Comparison of ENCODE assay signal across 10 cellular contexts in the genomic region with DNA sequence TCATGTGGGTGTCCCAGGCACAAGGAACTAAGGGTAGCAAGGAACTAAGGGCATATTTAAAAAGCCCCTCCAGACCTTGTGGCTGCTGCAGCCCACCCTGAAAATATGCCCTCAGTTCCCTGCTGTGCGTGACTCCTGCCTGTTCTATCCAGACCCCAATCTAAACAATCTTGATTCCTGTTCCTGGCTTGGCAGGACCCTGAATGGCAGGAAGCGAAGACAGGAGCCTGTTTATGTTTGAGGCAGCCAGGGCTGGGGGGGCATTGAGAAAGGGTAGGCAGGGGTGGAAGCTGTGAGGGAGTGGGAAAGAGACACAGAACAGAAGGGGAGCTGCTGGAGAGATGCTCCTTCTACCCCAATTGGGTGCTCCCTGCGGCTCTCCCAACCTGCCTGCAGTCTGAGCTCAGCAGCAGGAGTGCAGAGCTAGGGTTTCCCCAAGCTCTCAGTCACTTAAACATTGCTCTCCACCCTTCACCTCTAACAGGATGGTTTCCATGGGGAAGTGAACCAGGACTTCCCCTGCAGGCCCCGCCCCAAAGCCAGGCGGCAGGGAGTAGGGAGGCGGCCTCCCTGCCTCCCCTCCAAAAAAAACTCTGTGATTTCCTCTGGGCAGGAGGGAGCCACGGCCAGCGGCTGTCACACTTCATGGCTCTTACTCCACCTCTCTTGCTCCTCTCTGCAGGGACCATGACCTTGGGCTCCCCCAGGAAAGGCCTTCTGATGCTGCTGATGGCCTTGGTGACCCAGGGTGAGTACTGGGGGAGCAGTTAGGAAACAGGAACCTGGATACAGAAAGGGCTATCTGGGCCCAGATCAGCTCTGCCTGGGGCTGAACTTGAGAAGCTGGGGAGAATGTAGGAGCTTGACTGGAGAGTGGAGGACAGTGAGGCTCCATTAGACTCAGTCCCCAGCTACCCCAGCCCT. TPM values are rescaled to one million over a fixed set of nuclear protein-coding genes. Genes with fewer than 3 reads are reported as not detected.
DNase-seq lines count a peak whose midpoint lies in the region; ATAC-seq and TF ChIP-seq lines count a peak whose summit lies in the region.
"Had no signal": no experiment of that assay in that cellular context is flagged by ENCODE, and none has a peak within 500 bp of the region (broad histone marks: within the 10 kb centered on the region; RNA-seq: fewer than 3 reads in every experiment).

No MANE protein-coding gene starts in this region.

- H3K27me3 ChIP-seq in fibroblast of lung (ENCODE audit: control insufficient read depth, insufficient read depth, low read length), result no peaks in the 10 kb centered on the region
- H3K27me3 ChIP-seq in neural progenitor cell, result peaks cover 39% of the 10 kb centered on the region

- no peaks in the 10 kb centered on the region for H3K79me2 ChIP-seq in fibroblast of lung (ENCODE audit: control insufficient read depth, insufficient read depth, low read length)
- no peaks in the 10 kb centered on the region for H3K79me2 ChIP-seq in neural progenitor cell (ENCODE audit: low read depth)

- H2AFZ ChIP-seq in fibroblast of lung (ENCODE audit: low read length) (no peak overlapping the region), neural progenitor cell (replicated peaks) (no peak overlapping the region)

- H3K36me3 ChIP-seq in fibroblast of lung (ENCODE audit: control insufficient read depth, insufficient read depth, low read length) (no peaks in the 10 kb centered on the region), neural progenitor cell (no peaks in the 10 kb centered on the region)

- no peak overlapping the region for H3K4me3 ChIP-seq in fibroblast of lung (replicated peaks in 1 of 4; ENCODE audit: control extremely low read depth in 1 of 4, insufficient read depth in 1 of 4, low read depth in 3 of 4, low read length in 4 of 4)
- no peak overlapping the region for H3K4me3 ChIP-seq in neural progenitor cell

- POLR2A ChIA-PET in activated CD8-positive, alpha-beta T cell treated with anti-CD3 and anti-CD28 coated beads for 36 hours (lab: Charles Lee), result no interaction called here

- no peaks in the 10 kb centered on the region for H3K9me3 Mint-ChIP-seq in neural progenitor cell
- no peaks in the 10 kb centered on the region for H3K9me3 Mint-ChIP-seq in activated CD8-positive, alpha-beta T cell treated with anti-CD3 and anti-CD28 coated beads for 36 hours
- no peaks in the 10 kb centered on the region for H3K9me3 Mint-ChIP-seq in activated CD8-positive, alpha-beta memory T cell treated with anti-CD3 and anti-CD28 coated beads, Interleukin-2, amount 10 ng/mL, durations not matched to agents 7 days and 5 days (ENCODE audit: low read depth)
- H3K9me3 Mint-ChIP-seq: activated CD4-positive, alpha-beta T cell treated with anti-CD3 and anti-CD28 coated beads, Interleukin-2, amount 10 ng/mL, durations not matched to agents 24 days and 14 days had no signal

- intact Hi-C loops in activated CD8-positive, alpha-beta T cell treated with anti-CD3 and anti-CD28 coated beads for 36 hours (cut with micrococcal nuclease), result no loop called here

- no peak overlapping the region for H3K9ac ChIP-seq in fibroblast of lung (ENCODE audit: insufficient read depth, low read length)
- H3K9ac ChIP-seq in neural progenitor cell, result no peak overlapping the region

- H3K4me2 ChIP-seq in fibroblast of lung (ENCODE audit: extremely low read depth, insufficient read depth, low read length) (peak overlapping the region; percentile 54), neural progenitor cell (no peak overlapping the region)

- H3F3A ChIP-seq in neural progenitor cell (ENCODE audit: low read depth), result no peaks in the 10 kb centered on the region

- no peak for ATAC-seq in activated CD8-positive, alpha-beta T cell treated with anti-CD3 and anti-CD28 coated beads for 36 hours
- no peak for ATAC-seq in activated CD8-positive, alpha-beta memory T cell treated with anti-CD3 and anti-CD28 coated beads, Interleukin-2, amount 10 ng/mL, durations not matched to agents 7 days and 5 days

- H3K4me1 ChIP-seq in fibroblast of lung (ENCODE audit: control insufficient read depth, extremely low read depth, insufficient read depth, low read length) (peaks cover 19% of the 10 kb centered on the region), neural progenitor cell (peaks cover 9% of the 10 kb centered on the region)

- peaks cover 35% of the 10 kb centered on the region for H3K4me1 Mint-ChIP-seq in neural progenitor cell
- H3K4me1 Mint-ChIP-seq in activated CD8-positive, alpha-beta T cell treated with anti-CD3 and anti-CD28 coated beads for 36 hours (ENCODE audit: low read depth), result no peaks in the 10 kb centered on the region
- no peaks in the 10 kb centered on the region for H3K4me1 Mint-ChIP-seq in activated CD8-positive, alpha-beta memory T cell treated with anti-CD3 and anti-CD28 coated beads, Interleukin-2, amount 10 ng/mL, durations not matched to agents 7 days and 5 days
- H3K4me1 Mint-ChIP-seq: activated CD4-positive, alpha-beta T cell treated with anti-CD3 and anti-CD28 coated beads, Interleukin-2, amount 10 ng/mL, durations not matched to agents 24 days and 14 days had no signal

- no peak for TF ChIP-seq CTCF in fibroblast of lung (conservative IDR thresholded peaks at IDR 0.05 in 1 of 2, IDR thresholded peaks at IDR 0.05 in 1 of 2; ENCODE audit: low read depth in 1 of 2, low read length in 2 of 2)
- TF ChIP-seq CTCF in neural progenitor cell (IDR thresholded peaks at IDR 0.05), result no peak
- no peak for TF ChIP-seq CTCF in activated CD8-positive, alpha-beta T cell treated with anti-CD3 and anti-CD28 coated beads for 36 hours (IDR thresholded peaks at IDR 0.05)

- peaks cover 7% of the 10 kb centered on the region for H3K27me3 Mint-ChIP-seq in neural progenitor cell (ENCODE audit: insufficient read depth, low read depth)
- H3K27me3 Mint-ChIP-seq in activated CD8-positive, alpha-beta T cell treated with anti-CD3 and anti-CD28 coated beads for 36 hours, result peaks cover 15% of the 10 kb centered on the region
- peaks cover 20% of the 10 kb centered on the region for H3K27me3 Mint-ChIP-seq in activated CD8-positive, alpha-beta memory T cell treated with anti-CD3 and anti-CD28 coated beads, Interleukin-2, amount 10 ng/mL, durations not matched to agents 7 days and 5 days

- DNase-seq in EH (ENCODE audit: low read depth), result peak; percentile 39
- DNase-seq in NOMO-1 treated with DMSO at 0.1 percent for 48 hours (lab: John Stamatoyannopoulos, UW; ENCODE audit: unreplicated experiment), result peak; percentile 25
- DNase-seq in fibroblast of lung (ENCODE audit: low read depth in 2 of 2), result peak in 1 of 2 donors; percentile 41
- DNase-seq in neural progenitor cell (ENCODE audit: low spot score), result no peak
- DNase-seq in activated CD8-positive, alpha-beta T cell treated with anti-CD3 and anti-CD28 coated beads for 36 hours, result no peak
- no peak for DNase-seq in NCI-H2107 treated with DMSO at 0.1 percent for 48 hours (lab: John Stamatoyannopoulos, UW; ENCODE audit: unreplicated experiment)
- no peak for DNase-seq in DMS53 treated with DMSO at 0.1 percent for 48 hours (lab: John Stamatoyannopoulos, UW; ENCODE audit: unreplicated experiment)
- no peak for DNase-seq in activated CD8-positive, alpha-beta memory T cell treated with anti-CD3 and anti-CD28 coated beads, Interleukin-2, amount 10 ng/mL, durations not matched to agents 7 days and 5 days
- DNase-seq: activated CD4-positive, alpha-beta T cell treated with anti-CD3 and anti-CD28 coated beads, Interleukin-2, amount 10 ng/mL, durations not matched to agents 24 days and 14 days had no signal

- H3K9me3 ChIP-seq in fibroblast of lung (ENCODE audit: control insufficient read depth, insufficient read depth, low read depth, low read length), result no peaks in the 10 kb centered on the region
- no peaks in the 10 kb centered on the region for H3K9me3 ChIP-seq in neural progenitor cell (ENCODE audit: low read depth)

- H3K4me3 Mint-ChIP-seq in neural progenitor cell, result peak overlapping the region; percentile 49
- no peak overlapping the region for H3K4me3 Mint-ChIP-seq in activated CD8-positive, alpha-beta T cell treated with anti-CD3 and anti-CD28 coated beads for 36 hours
- no peak overlapping the region for H3K4me3 Mint-ChIP-seq in activated CD8-positive, alpha-beta memory T cell treated with anti-CD3 and anti-CD28 coated beads, Interleukin-2, amount 10 ng/mL, durations not matched to agents 7 days and 5 days
- H3K4me3 Mint-ChIP-seq: activated CD4-positive, alpha-beta T cell treated with anti-CD3 and anti-CD28 coated beads, Interleukin-2, amount 10 ng/mL, durations not matched to agents 24 days and 14 days had no signal

- H3K27ac Mint-ChIP-seq in neural progenitor cell, result peak overlapping the region; percentile 63
- no peak overlapping the region for H3K27ac Mint-ChIP-seq in activated CD8-positive, alpha-beta T cell treated with anti-CD3 and anti-CD28 coated beads for 36 hours
- no peak overlapping the region for H3K27ac Mint-ChIP-seq in activated CD8-positive, alpha-beta memory T cell treated with anti-CD3 and anti-CD28 coated beads, Interleukin-2, amount 10 ng/mL, durations not matched to agents 7 days and 5 days
- H3K27ac Mint-ChIP-seq: activated CD4-positive, alpha-beta T cell treated with anti-CD3 and anti-CD28 coated beads, Interleukin-2, amount 10 ng/mL, durations not matched to agents 24 days and 14 days had no signal

- CTCF ChIA-PET in activated CD8-positive, alpha-beta T cell treated with anti-CD3 and anti-CD28 coated beads for 36 hours (lab: Charles Lee), result interaction anchor here (0.9 to 3.4 kb wide), 4 partner anchors 12 to 358 kb away, joined by 3 to 16 read pairs (median 6); no protein-coding TSS in a partner anchor
- CTCF ChIA-PET in activated CD8-positive, alpha-beta memory T cell treated with anti-CD3 and anti-CD28 coated beads, Interleukin-2, amount 10 ng/mL, durations not matched to agents 7 days and 5 days (lab: Charles Lee), result interaction anchor here (1.2 kb wide), 1 partner anchor 11 kb away, joined by 3 read pairs; no protein-coding TSS in a partner anchor

- H4K20me1 ChIP-seq in fibroblast of lung (ENCODE audit: control insufficient read depth, extremely low read depth, insufficient read depth, low read length) (no peaks in the 10 kb centered on the region), neural progenitor cell (ENCODE audit: low read depth) (no peaks in the 10 kb centered on the region)

- H3K36me3 Mint-ChIP-seq in neural progenitor cell, result no peaks in the 10 kb centered on the region
- no peaks in the 10 kb centered on the region for H3K36me3 Mint-ChIP-seq in activated CD8-positive, alpha-beta T cell treated with anti-CD3 and anti-CD28 coated beads for 36 hours (ENCODE audit: low read depth)
- H3K36me3 Mint-ChIP-seq in activated CD8-positive, alpha-beta memory T cell treated with anti-CD3 and anti-CD28 coated beads, Interleukin-2, amount 10 ng/mL, durations not matched to agents 7 days and 5 days, result no peaks in the 10 kb centered on the region

- H3K27ac ChIP-seq in fibroblast of lung (ENCODE audit: insufficient read depth, low read length) (no peak overlapping the region), neural progenitor cell (no peak overlapping the region)

RNA-seq across cellular contexts. Expression of gene ACVRL1, which starts 4.7 kb away (rescaled TPM):
- 20.8 and 36.2 TPM in 2 replicates for total RNA-seq in fibroblast of lung
- 8.9 and 15.0 TPM in 2 replicates for polyA plus RNA-seq in fibroblast of lung
- polyA plus RNA-seq in fibroblast of lung (2012), result 19.2 and 34.5 TPM in 2 replicates
- 27.3 and 35.7 TPM in 2 replicates for polyA minus RNA-seq in fibroblast of lung (ENCODE audit: low replicate concordance)
- total RNA-seq in neural progenitor cell (ENCODE audit: low replicate concordance), result 0.22 and 2.0 TPM in 2 replicates
- not detected for total RNA-seq in activated CD8-positive, alpha-beta T cell treated with anti-CD3 and anti-CD28 coated beads for 36 hours
- total RNA-seq in activated CD8-positive, alpha-beta memory T cell treated with anti-CD3 and anti-CD28 coated beads, Interleukin-2, amount 10 ng/mL, durations not matched to agents 7 days and 5 days, result not detected
- total RNA-seq: activated CD4-positive, alpha-beta T cell treated with anti-CD3 and anti-CD28 coated beads, Interleukin-2, amount 10 ng/mL, durations not matched to agents 24 days and 14 days had no signal

RNA-seq across cellular contexts. Expression of gene ANKRD33, which starts 24.1 kb away (rescaled TPM):
- under 0.01 TPM in 1 of 2 replicates, not detected in the other for total RNA-seq in fibroblast of lung
- 0.17 TPM in 1 of 2 replicates, not detected in the other for polyA plus RNA-seq in fibroblast of lung
- polyA plus RNA-seq in fibroblast of lung (2012), result 0.06 TPM in 1 of 2 replicates, not detected in the other
- polyA minus RNA-seq in fibroblast of lung (ENCODE audit: low replicate concordance), result not detected in 2 replicates
- total RNA-seq in neural progenitor cell (ENCODE audit: low replicate concordance), result 0.39 and 0.46 TPM in 2 replicates
- total RNA-seq in activated CD8-positive, alpha-beta T cell treated with anti-CD3 and anti-CD28 coated beads for 36 hours, result not detected
- not detected for total RNA-seq in activated CD8-positive, alpha-beta memory T cell treated with anti-CD3 and anti-CD28 coated beads, Interleukin-2, amount 10 ng/mL, durations not matched to agents 7 days and 5 days
- total RNA-seq: activated CD4-positive, alpha-beta T cell treated with anti-CD3 and anti-CD28 coated beads, Interleukin-2, amount 10 ng/mL, durations not matched to agents 24 days and 14 days; astrocyte had no signal

RNA-seq across cellular contexts. Expression of gene ACVR1B, which starts 39.4 kb away (rescaled TPM):
- 11.3 and 12.4 TPM in 2 replicates for total RNA-seq in fibroblast of lung
- 13.0 and 13.6 TPM in 2 replicates for polyA plus RNA-seq in fibroblast of lung
- polyA plus RNA-seq in fibroblast of lung (2012), result 10.5 and 10.6 TPM in 2 replicates
- 14.5 and 30.9 TPM in 2 replicates for polyA minus RNA-seq in fibroblast of lung (ENCODE audit: low replicate concordance)
- total RNA-seq in neural progenitor cell (ENCODE audit: low replicate concordance), result 13.8 and 18.9 TPM in 2 replicates
- total RNA-seq in activated CD8-positive, alpha-beta T cell treated with anti-CD3 and anti-CD28 coated beads for 36 hours, result 1 to 10 TPM; 7.5 to 8.6 TPM
- 1 to 10 TPM; 3.5 to 4.3 TPM for total RNA-seq in activated CD8-positive, alpha-beta memory T cell treated with anti-CD3 and anti-CD28 coated beads, Interleukin-2, amount 10 ng/mL, durations not matched to agents 7 days and 5 days

Comparison
In these comparisons a context has a peak if more than half of its experiments do, and no peak if none do; other contexts are left out.
1. DNase-seq: peak in EH (single experiment) and NOMO-1 treated with DMSO at 0.1 percent for 48 hours (single experiment); none in neural progenitor cell (single experiment), activated CD8-positive, alpha-beta T cell treated with anti-CD3 and anti-CD28 coated beads for 36 hours (single experiment), NCI-H2107 treated with DMSO at 0.1 percent for 48 hours (single experiment), DMS53 treated with DMSO at 0.1 percent for 48 hours (single experiment) and activated CD8-positive, alpha-beta memory T cell treated with anti-CD3 and anti-CD28 coated beads, Interleukin-2, amount 10 ng/mL, durations not matched to agents 7 days and 5 days (single experiment).